ENCODE assay signal across 9 cellular contexts in the genomic region with DNA sequence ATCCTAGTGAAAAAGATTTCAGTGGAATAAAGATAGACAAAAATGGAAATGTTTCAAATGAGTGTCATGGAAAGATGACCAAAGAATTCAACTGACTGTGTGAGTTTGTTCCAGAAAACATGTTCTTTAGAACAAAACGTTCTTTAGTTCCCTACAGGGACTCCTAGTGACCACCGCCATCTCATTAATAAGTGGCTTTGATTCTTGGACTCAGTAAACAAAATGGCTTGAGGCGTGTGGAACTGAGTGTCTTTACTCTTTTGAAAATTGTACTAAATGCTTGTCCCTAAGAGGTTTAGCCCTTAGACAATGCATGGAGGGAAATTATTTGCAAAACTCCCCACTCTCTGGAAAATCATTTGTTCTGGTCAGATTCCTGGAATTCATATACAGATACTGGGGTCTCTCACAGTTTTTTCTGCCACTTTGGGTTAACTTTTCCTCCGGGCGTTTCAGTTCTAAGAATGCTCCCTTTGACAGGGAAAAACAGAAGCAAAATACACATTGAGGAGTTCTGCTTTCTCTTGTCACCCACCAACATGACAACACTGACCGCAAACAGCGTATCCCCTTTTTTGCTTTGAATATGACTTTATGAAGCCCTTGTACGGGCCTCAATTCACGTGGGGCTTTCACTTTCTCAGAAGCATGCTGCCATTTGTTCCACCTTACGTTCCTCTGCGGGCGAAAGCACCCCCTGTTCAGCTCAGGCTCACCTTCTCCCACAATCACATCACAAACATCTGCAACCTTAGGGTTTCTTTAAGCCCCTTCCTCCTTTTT. TPM values are rescaled to one million over a fixed set of nuclear protein-coding genes. Genes with fewer than 3 reads are reported as not detected.
A peak's percentile ranks its signal among the peaks of the same experiment; 100 is the strongest.
DNase-seq lines count a peak whose midpoint lies in the region; ATAC-seq and TF ChIP-seq lines count a peak whose summit lies in the region.
"Had no signal": no experiment of that assay in that cellular context is flagged by ENCODE, and none has a peak within 500 bp of the region (broad histone marks: within the 10 kb centered on the region; RNA-seq: fewer than 3 reads in every experiment).

No MANE protein-coding gene starts in this region.

- H3K4me3 ChIP-seq in right cardiac atrium (ENCODE audit: low read length), result no peak overlapping the region
- no peak overlapping the region for H3K4me3 ChIP-seq in upper lobe of right lung
- H3K4me3 ChIP-seq: SJSA1 had no signal

- H3K27me3 ChIP-seq in right cardiac atrium (ENCODE audit: control insufficient read depth, insufficient read depth) (no peaks in the 10 kb centered on the region), upper lobe of right lung (no peaks in the 10 kb centered on the region)
- H3K27me3 ChIP-seq: SJSA1 had no signal

- 75% methylated on average over 12 of the region's 12 CpGs for WGBS in right cardiac atrium

- intact Hi-C loops in right cardiac atrium (cut with DNase I), result no loop called here
- intact Hi-C loops in upper lobe of right lung (cut with DNase I), result no loop called here

- no peaks in the 10 kb centered on the region for H3K36me3 ChIP-seq in upper lobe of right lung
- H3K36me3 ChIP-seq: SJSA1 had no signal

- H3K27ac Mint-ChIP-seq in T-helper 17 cell, result peak overlapping the region; percentile 67

- peaks cover 21% of the 10 kb centered on the region for H3K4me1 Mint-ChIP-seq in T-helper 17 cell

- ATAC-seq in T-helper 17 cell, result peak; percentile 64
- ATAC-seq in right cardiac atrium, result peak; percentile 45 to 49
- peak; percentile 78 for ATAC-seq in upper lobe of right lung
- ATAC-seq in GM19023 (IDR thresholded peaks at IDR 0.05; ENCODE audit: unreplicated experiment), result no peak

- TF ChIP-seq CTCF in upper lobe of right lung (IDR thresholded peaks at IDR 0.05), result no peak

- DNase-seq in stimulated activated CD4-positive, alpha-beta T cell treated with anti-CD3 and anti-CD28 coated beads, Interleukin-1b, Interleukin-23, amount 100 ng/mL, for 48 hours, result peak; percentile 59
- no peak for DNase-seq in stimulated activated CD4-positive, alpha-beta T cell treated with anti-CD3 and anti-CD28 coated beads, Interleukin-4, amount 100 ng/mL, for 1 hour
- DNase-seq in T-helper 17 cell, result no peak
- DNase-seq in right cardiac atrium, result no peak
- no peak for DNase-seq in upper lobe of right lung
- no peak for DNase-seq in GM03348 (ENCODE audit: low spot score)
- no peak for DNase-seq in SW 1271 (lab: John Stamatoyannopoulos, UW)

- no peaks in the 10 kb centered on the region for H3K36me3 Mint-ChIP-seq in T-helper 17 cell (ENCODE audit: low read depth)

- no peaks in the 10 kb centered on the region for H3K4me1 ChIP-seq in right cardiac atrium (ENCODE audit: control insufficient read depth, insufficient read depth, low read length)
- H3K4me1 ChIP-seq in upper lobe of right lung, result peaks cover 9% of the 10 kb centered on the region
- H3K4me1 ChIP-seq: SJSA1 had no signal

- H3K4me3 Mint-ChIP-seq in T-helper 17 cell, result peak overlapping the region; percentile 72

- H3K9me3 ChIP-seq in T-helper 17 cell (ENCODE audit: control insufficient read depth, low read length, poor library complexity, severe bottlenecking) (no peaks in the 10 kb centered on the region), right cardiac atrium (ENCODE audit: control insufficient read depth, low read length) (no peaks in the 10 kb centered on the region), upper lobe of right lung (no peaks in the 10 kb centered on the region)
- H3K9me3 ChIP-seq: SJSA1 had no signal

- H3K27me3 Mint-ChIP-seq in T-helper 17 cell, result no peaks in the 10 kb centered on the region

- H3K27ac ChIP-seq in right cardiac atrium (ENCODE audit: low read length), result peak overlapping the region; percentile 36
- H3K27ac ChIP-seq in upper lobe of right lung, result peak overlapping the region; percentile 73
- H3K27ac ChIP-seq: SJSA1 had no signal

RNA-seq across cellular contexts. Expression of a gene that starts 15.3 kb away (rescaled TPM):
- 10 to 100 TPM; 15.1 to 15.5 TPM for total RNA-seq in T-helper 17 cell
- total RNA-seq in right cardiac atrium, result 1 to 10 TPM; 3.3 to 4.5 (median 3.6) TPM
- polyA plus RNA-seq in right cardiac atrium, result 2.2 TPM
- total RNA-seq in upper lobe of right lung, result 19.5 TPM

RNA-seq across cellular contexts. Expression of a gene that starts 55.7 kb away (rescaled TPM):
- total RNA-seq in T-helper 17 cell (1 to 10 TPM; 4.9 to 8.3 TPM), right cardiac atrium (1 to 10 TPM; 4.9 to 7.6 (median 6.9) TPM), upper lobe of right lung (8.2 TPM)
- 3.0 TPM for polyA plus RNA-seq in right cardiac atrium

RNA-seq across cellular contexts. Expression of a gene that starts 55.8 kb away (rescaled TPM):
- total RNA-seq in T-helper 17 cell (10 to 100 TPM; 18.1 to 29.6 TPM), right cardiac atrium (10 to 100 TPM in 2 of 4 donors, 1 to 10 TPM in 2; 8.3 to 10.2 (median 9.6) TPM), upper lobe of right lung (13.8 TPM)
- polyA plus RNA-seq in right cardiac atrium, result 10.3 TPM
